ENCODE assay signal across 27 cellular contexts in genomic region chr17:11553135-11553534, GRCh38. TPM values are rescaled to one million over a fixed set of nuclear protein-coding genes. Genes with fewer than 3 reads are reported as not detected.
"Had no signal": no experiment of that assay in that cellular context is flagged by ENCODE, and none has a peak within 500 bp of the region (broad histone marks: within the 10 kb centered on the region; RNA-seq: fewer than 3 reads in every experiment).

No MANE protein-coding gene starts in this region.

- DNase-seq: stimulated activated CD4-positive, alpha-beta T cell treated with anti-CD3 and anti-CD28 coated beads, Interleukin-2, amount 100 ng/mL, for 48 hours; stimulated activated CD4-positive, alpha-beta T cell treated with anti-CD3 and anti-CD28 coated beads, Interleukin-4, amount 100 ng/mL, for 1 hour; stimulated activated CD4-positive, alpha-beta T cell treated with anti-CD3 and anti-CD28 coated beads, Interleukin-4, amount 100 ng/mL, for 24 hours; stimulated activated CD4-positive, alpha-beta T cell treated with anti-CD3 and anti-CD28 coated beads, Interleukin-4, amount 100 ng/mL, for 4 hours; stimulated activated CD8-positive, alpha-beta memory T cell treated with anti-CD3 and anti-CD28 coated beads, Interleukin-4, amount 100 ng/mL, for 48 hours; stimulated activated naive B cell treated with anti-CD40 and anti-IgM and Interleukin-4, amounts not matched to agents 10 μg/mL and 1 μg/mL and 100 μg/mL, for 72 hours; stimulated activated naive CD4-positive, alpha-beta T cell; stimulated activated naive CD4-positive, alpha-beta T cell treated with Interleukin-2 at 50 U/mL for 16 hours; stimulated activated naive CD8-positive, alpha-beta T cell treated with anti-CD3 and anti-CD28 coated beads, Interleukin-15, amount 100 ng/mL, for 72 hours; stimulated activated naive CD8-positive, alpha-beta T cell treated with anti-CD3 and anti-CD28 coated beads, Interleukin-15, Interleukin-2, amounts not matched to agents 100 U/mL and 50 U/mL, for 24 hours; stomach; substantia nigra; testis; thyroid gland; tibial artery; transverse colon; trophoblast cell; upper lobe of left lung; upper lobe of right lung; uterus had no signal

- H3K4me3 ChIP-seq: stomach, suprapubic skin, testis, thoracic aorta, thyroid gland, tibial artery, transverse colon, upper lobe of left lung, upper lobe of right lung, uterus, vagina had no signal

- H3K4me1 ChIP-seq: stomach, suprapubic skin, thyroid gland, tibial artery, transverse colon, upper lobe of left lung, upper lobe of right lung, uterus, vagina had no signal

- H3K27me3 ChIP-seq: stomach, suprapubic skin, testis, thyroid gland, tibial artery, transverse colon, upper lobe of left lung, upper lobe of right lung, uterus, vagina had no signal

- ATAC-seq: stimulated activated effector memory CD8-positive, alpha-beta T cell treated with anti-CD3 and anti-CD28 coated beads, Interleukin-12 subunit alpha, Interleukin-12 subunit beta, amount 100 ng/mL, for 72 hours; stimulated activated memory B cell treated with anti-CD40 and anti-IgM and Interleukin-4, amounts not matched to agents 10 μg/mL and 1 μg/mL and 100 μg/mL, for 72 hours; stimulated activated naive B cell treated with anti-CD40 and anti-IgM and Interleukin-4, amounts not matched to agents 10 μg/mL and 1 μg/mL and 100 μg/mL, for 72 hours; stimulated activated naive CD8-positive, alpha-beta T cell treated with anti-CD3 and anti-CD28 coated beads, Interleukin-15, amount 100 ng/mL, for 72 hours; stimulated activated naive CD8-positive, alpha-beta T cell treated with anti-CD3 and anti-CD28 coated beads, Interleukin-15, Interleukin-2, amounts not matched to agents 100 U/mL and 50 U/mL, for 24 hours; upper lobe of right lung had no signal

- H3K9me3 Mint-ChIP-seq: type B pancreatic cell had no signal

- H3K27ac Mint-ChIP-seq: stimulated activated effector memory CD8-positive, alpha-beta T cell treated with anti-CD3 and anti-CD28 coated beads, Interleukin-12 subunit alpha, Interleukin-12 subunit beta, amount 100 ng/mL, for 72 hours; stimulated activated memory B cell treated with anti-CD40 and anti-IgM and Interleukin-4, amounts not matched to agents 10 μg/mL and 1 μg/mL and 100 μg/mL, for 72 hours; stimulated activated naive B cell treated with anti-CD40 and anti-IgM and Interleukin-4, amounts not matched to agents 10 μg/mL and 1 μg/mL and 100 μg/mL, for 72 hours; stimulated activated naive CD8-positive, alpha-beta T cell treated with anti-CD3 and anti-CD28 coated beads, Interleukin-15, amount 100 ng/mL, for 72 hours; stimulated activated naive CD8-positive, alpha-beta T cell treated with anti-CD3 and anti-CD28 coated beads, Interleukin-15, Interleukin-2, amounts not matched to agents 100 ng/mL and 50 ng/mL, for 24 hours; type B pancreatic cell had no signal

- H3K27ac ChIP-seq: stomach, suprapubic skin, testis, thoracic aorta, thyroid gland, tibial artery, transverse colon, upper lobe of left lung, upper lobe of right lung, uterus, vagina had no signal

- H3K36me3 ChIP-seq: stomach, suprapubic skin, thoracic aorta, thyroid gland, tibial artery, transverse colon, upper lobe of left lung, upper lobe of right lung, uterus, vagina had no signal

- H3K9me3 ChIP-seq: stomach, suprapubic skin, testis, thoracic aorta, thyroid gland, tibial artery, transverse colon, upper lobe of left lung, upper lobe of right lung, uterus, vagina had no signal

- H3K4me3 Mint-ChIP-seq: stimulated activated effector memory CD8-positive, alpha-beta T cell treated with anti-CD3 and anti-CD28 coated beads, Interleukin-12 subunit alpha, Interleukin-12 subunit beta, amount 100 ng/mL, for 72 hours; stimulated activated memory B cell treated with anti-CD40 and anti-IgM and Interleukin-4, amounts not matched to agents 10 μg/mL and 1 μg/mL and 100 μg/mL, for 72 hours; stimulated activated naive B cell treated with anti-CD40 and anti-IgM and Interleukin-4, amounts not matched to agents 10 μg/mL and 1 μg/mL and 100 μg/mL, for 72 hours; stimulated activated naive CD8-positive, alpha-beta T cell treated with anti-CD3 and anti-CD28 coated beads, Interleukin-15, amount 100 ng/mL, for 72 hours; stimulated activated naive CD8-positive, alpha-beta T cell treated with anti-CD3 and anti-CD28 coated beads, Interleukin-15, Interleukin-2, amounts not matched to agents 100 ng/mL and 50 ng/mL, for 24 hours; type B pancreatic cell had no signal

- H3K27me3 Mint-ChIP-seq: stimulated activated memory B cell treated with anti-CD40 and anti-IgM and Interleukin-4, amounts not matched to agents 10 μg/mL and 1 μg/mL and 100 μg/mL, for 72 hours; stimulated activated naive B cell treated with anti-CD40 and anti-IgM and Interleukin-4, amounts not matched to agents 10 μg/mL and 1 μg/mL and 100 μg/mL, for 72 hours; stimulated activated naive CD8-positive, alpha-beta T cell treated with anti-CD3 and anti-CD28 coated beads, Interleukin-15, amount 100 ng/mL, for 72 hours; stimulated activated naive CD8-positive, alpha-beta T cell treated with anti-CD3 and anti-CD28 coated beads, Interleukin-15, Interleukin-2, amounts not matched to agents 100 ng/mL and 50 ng/mL, for 24 hours had no signal

- H3K4me1 Mint-ChIP-seq: stimulated activated effector memory CD8-positive, alpha-beta T cell treated with anti-CD3 and anti-CD28 coated beads, Interleukin-12 subunit alpha, Interleukin-12 subunit beta, amount 100 ng/mL, for 72 hours; stimulated activated memory B cell treated with anti-CD40 and anti-IgM and Interleukin-4, amounts not matched to agents 10 μg/mL and 1 μg/mL and 100 μg/mL, for 72 hours; stimulated activated naive B cell treated with anti-CD40 and anti-IgM and Interleukin-4, amounts not matched to agents 10 μg/mL and 1 μg/mL and 100 μg/mL, for 72 hours; stimulated activated naive CD8-positive, alpha-beta T cell treated with anti-CD3 and anti-CD28 coated beads, Interleukin-15, amount 100 ng/mL, for 72 hours had no signal

- H3K36me3 Mint-ChIP-seq: stimulated activated effector memory CD8-positive, alpha-beta T cell treated with anti-CD3 and anti-CD28 coated beads, Interleukin-12 subunit alpha, Interleukin-12 subunit beta, amount 100 ng/mL, for 72 hours; stimulated activated memory B cell treated with anti-CD40 and anti-IgM and Interleukin-4, amounts not matched to agents 10 μg/mL and 1 μg/mL and 100 μg/mL, for 72 hours; stimulated activated naive B cell treated with anti-CD40 and anti-IgM and Interleukin-4, amounts not matched to agents 10 μg/mL and 1 μg/mL and 100 μg/mL, for 72 hours; type B pancreatic cell had no signal

RNA-seq across cellular contexts. Expression of gene DNAH9, which starts 45.1 kb away (rescaled TPM):
- total RNA-seq: thoracic aorta, vagina had no signal
